ENCODE assay signal across 1 cellular context in the genomic region with DNA sequence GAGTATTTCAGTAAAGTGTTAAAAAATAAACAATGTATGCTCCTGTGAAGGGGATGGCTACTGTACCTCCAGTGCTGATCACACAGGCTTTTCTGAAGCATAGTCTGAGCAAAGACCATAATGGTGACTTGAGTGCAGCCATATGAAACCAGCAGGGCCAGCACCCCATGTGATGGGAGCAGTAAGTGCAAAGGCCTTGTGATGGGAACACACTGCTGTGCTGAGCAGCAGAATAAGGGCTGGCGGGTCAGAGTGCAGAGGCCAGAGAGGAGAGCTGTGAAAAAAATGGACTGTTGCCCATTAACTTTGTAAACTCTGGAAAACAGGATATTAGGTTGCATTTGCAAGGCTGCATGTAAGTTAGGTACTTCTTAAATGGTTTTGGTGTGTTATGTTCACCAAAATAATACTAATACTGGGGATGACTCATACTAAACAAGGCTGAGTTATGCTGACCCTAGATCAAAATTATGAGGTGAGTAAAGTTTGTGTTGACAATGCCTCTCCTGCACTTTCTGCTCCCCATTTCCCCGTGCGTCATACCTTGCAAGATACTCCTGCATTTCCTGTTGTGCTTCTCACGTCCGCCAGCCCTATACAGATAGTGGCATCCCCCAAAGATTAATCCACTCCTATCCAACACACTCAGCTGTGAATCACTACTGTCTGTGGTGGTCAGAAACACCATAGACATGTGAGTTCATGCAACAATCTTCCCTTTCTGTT.
TF ChIP-seq lines count a peak whose summit lies in the region.

No MANE protein-coding gene starts in this region.

TF ChIP-seq in HepG2, 621 proteins besides CTCF, POLR2A, EP300 and RAD21 (continued from another document):
- TF ChIP-seq, protein P1, sequence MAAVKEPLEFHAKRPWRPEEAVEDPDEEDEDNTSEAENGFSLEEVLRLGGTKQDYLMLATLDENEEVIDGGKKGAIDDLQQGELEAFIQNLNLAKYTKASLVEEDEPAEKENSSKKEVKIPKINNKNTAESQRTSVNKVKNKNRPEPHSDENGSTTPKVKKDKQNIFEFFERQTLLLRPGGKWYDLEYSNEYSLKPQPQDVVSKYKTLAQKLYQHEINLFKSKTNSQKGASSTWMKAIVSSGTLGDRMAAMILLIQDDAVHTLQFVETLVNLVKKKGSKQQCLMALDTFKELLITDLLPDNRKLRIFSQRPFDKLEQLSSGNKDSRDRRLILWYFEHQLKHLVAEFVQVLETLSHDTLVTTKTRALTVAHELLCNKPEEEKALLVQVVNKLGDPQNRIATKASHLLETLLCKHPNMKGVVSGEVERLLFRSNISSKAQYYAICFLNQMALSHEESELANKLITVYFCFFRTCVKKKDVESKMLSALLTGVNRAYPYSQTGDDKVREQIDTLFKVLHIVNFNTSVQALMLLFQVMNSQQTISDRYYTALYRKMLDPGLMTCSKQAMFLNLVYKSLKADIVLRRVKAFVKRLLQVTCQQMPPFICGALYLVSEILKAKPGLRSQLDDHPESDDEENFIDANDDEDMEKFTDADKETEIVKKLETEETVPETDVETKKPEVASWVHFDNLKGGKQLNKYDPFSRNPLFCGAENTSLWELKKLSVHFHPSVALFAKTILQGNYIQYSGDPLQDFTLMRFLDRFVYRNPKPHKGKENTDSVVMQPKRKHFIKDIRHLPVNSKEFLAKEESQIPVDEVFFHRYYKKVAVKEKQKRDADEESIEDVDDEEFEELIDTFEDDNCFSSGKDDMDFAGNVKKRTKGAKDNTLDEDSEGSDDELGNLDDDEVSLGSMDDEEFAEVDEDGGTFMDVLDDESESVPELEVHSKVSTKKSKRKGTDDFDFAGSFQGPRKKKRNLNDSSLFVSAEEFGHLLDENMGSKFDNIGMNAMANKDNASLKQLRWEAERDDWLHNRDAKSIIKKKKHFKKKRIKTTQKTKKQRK (IDR thresholded peaks at IDR 0.05; ENCODE audit: low read length): no peak
- TF ChIP-seq ZNF331 (CRISPR knock-in tag; IDR thresholded peaks at IDR 0.05) (no peak), ZNF619 (CRISPR knock-in tag; IDR thresholded peaks at IDR 0.05) (no peak), ZGPAT (CRISPR knock-in tag; IDR thresholded peaks at IDR 0.05) (no peak), CBX5 (CRISPR knock-in tag; IDR thresholded peaks at IDR 0.05; ENCODE audit: borderline replicate concordance) (no peak), HMGA1 (CRISPR knock-in tag; conservative IDR thresholded peaks at IDR 0.05) (no peak), ZNF562 (CRISPR knock-in tag; IDR thresholded peaks at IDR 0.05; ENCODE audit: borderline replicate concordance) (no peak), ZNF775 (CRISPR knock-in tag; IDR thresholded peaks at IDR 0.05; ENCODE audit: borderline replicate concordance) (no peak), ZFP1 (CRISPR knock-in tag; IDR thresholded peaks at IDR 0.05) (no peak)
